8 cellular contexts compared by ENCODE assay signal in genomic region chr16:27154573-27155521, GRCh38. TPM values are rescaled to one million over a fixed set of nuclear protein-coding genes. Genes with fewer than 3 reads are reported as not detected.
DNase-seq lines count a peak whose midpoint lies in the region; ATAC-seq and TF ChIP-seq lines count a peak whose summit lies in the region.

No MANE protein-coding gene starts in this region.

- ATAC-seq in activated CD8-positive, alpha-beta T cell treated with anti-CD3 and anti-CD28 coated beads for 36 hours = peak; percentile 97

- no peaks in the 10 kb centered on the region for H3K36me3 Mint-ChIP-seq in activated CD8-positive, alpha-beta T cell treated with anti-CD3 and anti-CD28 coated beads for 36 hours (ENCODE audit: low read depth)
- no peaks in the 10 kb centered on the region for H3K36me3 Mint-ChIP-seq in endodermal cell (ENCODE audit: low read depth)

- H3K9me3 ChIP-seq in endodermal cell (ENCODE audit: control insufficient read depth, low read length) = no peaks in the 10 kb centered on the region

- no peaks in the 10 kb centered on the region for H3K27me3 ChIP-seq in endodermal cell (ENCODE audit: control insufficient read depth, insufficient read depth, low read length, poor library complexity, severe bottlenecking)

- WGBS in endodermal cell (ENCODE audit: insufficient coverage in 1 of 2, insufficient read length in 1 of 2), 2 experiments = 31 to 51% methylated on average over 13 to 25 of the region's 25 CpGs

- peaks cover 10% of the 10 kb centered on the region for H3K4me1 Mint-ChIP-seq in activated CD8-positive, alpha-beta T cell treated with anti-CD3 and anti-CD28 coated beads for 36 hours (ENCODE audit: low read depth)
- H3K4me1 Mint-ChIP-seq in endodermal cell = peaks cover 5% of the 10 kb centered on the region

- no peaks in the 10 kb centered on the region for H3K27me3 Mint-ChIP-seq in activated CD8-positive, alpha-beta T cell treated with anti-CD3 and anti-CD28 coated beads for 36 hours
- peaks cover 2% of the 10 kb centered on the region for H3K27me3 Mint-ChIP-seq in endodermal cell (ENCODE audit: insufficient read depth)

- H3K27ac Mint-ChIP-seq in activated CD8-positive, alpha-beta T cell treated with anti-CD3 and anti-CD28 coated beads for 36 hours = no peak overlapping the region
- H3K27ac Mint-ChIP-seq in endodermal cell = no peak overlapping the region

- no peaks in the 10 kb centered on the region for H3K36me3 ChIP-seq in endodermal cell (ENCODE audit: control insufficient read depth, insufficient read depth, low read length)

- intact Hi-C loops in activated CD8-positive, alpha-beta T cell treated with anti-CD3 and anti-CD28 coated beads for 36 hours (cut with micrococcal nuclease) = loop anchor here (2.0 kb wide), 1 partner anchor 302 kb away; no protein-coding TSS in a partner anchor

- H3K4me3 Mint-ChIP-seq in activated CD8-positive, alpha-beta T cell treated with anti-CD3 and anti-CD28 coated beads for 36 hours = no peak overlapping the region
- no peak overlapping the region for H3K4me3 Mint-ChIP-seq in endodermal cell

- POLR2A ChIA-PET in activated CD8-positive, alpha-beta T cell treated with anti-CD3 and anti-CD28 coated beads for 36 hours (lab: Charles Lee) = interaction anchor here (0.6 to 2.0 kb wide), 5 partner anchors 14 to 213 kb away, joined by 3 to 8 read pairs (median 3); no protein-coding TSS in a partner anchor

- H3K27ac ChIP-seq in endodermal cell (ENCODE audit: low read depth, low read length) = no peak overlapping the region

- peak; percentile 11 for DNase-seq in NCI-H345 (lab: John Stamatoyannopoulos, UW)
- DNase-seq in NCI-H345 treated with DMSO at 0.1 percent for 48 hours (lab: John Stamatoyannopoulos, UW; ENCODE audit: unreplicated experiment) = no peak
- DNase-seq in NCI-H2227 treated with DMSO at 0.1 percent for 48 hours (lab: John Stamatoyannopoulos, UW) = peak; percentile 6
- DNase-seq in activated CD8-positive, alpha-beta T cell treated with anti-CD3 and anti-CD28 coated beads for 36 hours = peak; percentile 81
- DNase-seq in endodermal cell = peak; percentile 91
- DNase-seq in midbrain (lab: John Stamatoyannopoulos, UW) = peak; percentile 45
- DNase-seq in stimulated activated CD8-positive, alpha-beta memory T cell treated with anti-CD3 and anti-CD28 coated beads, Interleukin-7, amount 100 ng/mL, for 24 hours (ENCODE audit: low read depth) = peak; percentile 61
- no peak for DNase-seq in GOT3 (lab: John Stamatoyannopoulos, UW)

- no peak overlapping the region for H3K4me3 ChIP-seq in endodermal cell (ENCODE audit: low read length)

- H3K9ac ChIP-seq in endodermal cell (ENCODE audit: extremely low read depth, low read length, poor library complexity, severe bottlenecking) = no peak overlapping the region

- no peaks in the 10 kb centered on the region for H3K4me1 ChIP-seq in endodermal cell (ENCODE audit: control insufficient read depth, insufficient read depth, low read length)

- TF ChIP-seq CTCF in activated CD8-positive, alpha-beta T cell treated with anti-CD3 and anti-CD28 coated beads for 36 hours (IDR thresholded peaks at IDR 0.05) = peak; percentile 99
- peak; percentile 98 for TF ChIP-seq CTCF in endodermal cell (conservative IDR thresholded peaks at IDR 0.05)

- CTCF ChIA-PET in activated CD8-positive, alpha-beta T cell treated with anti-CD3 and anti-CD28 coated beads for 36 hours (lab: Charles Lee) = interaction anchor here (0.6 to 4.8 kb wide), 27 partner anchors 8 to 307 kb away, joined by 3 to 44 read pairs (median 3); no protein-coding TSS in a partner anchor

- no peaks in the 10 kb centered on the region for H3K9me3 Mint-ChIP-seq in activated CD8-positive, alpha-beta T cell treated with anti-CD3 and anti-CD28 coated beads for 36 hours
- peaks cover 4% of the 10 kb centered on the region for H3K9me3 Mint-ChIP-seq in endodermal cell

RNA-seq across cellular contexts. Expression of gene KDM8, which starts 48.5 kb away (rescaled TPM):
- total RNA-seq in activated CD8-positive, alpha-beta T cell treated with anti-CD3 and anti-CD28 coated beads for 36 hours = 10 to 100 TPM; 10.9 to 12.7 TPM
- 10 to 100 TPM; 11.0 to 12.1 TPM for total RNA-seq in endodermal cell
- polyA plus RNA-seq in endodermal cell (2013, experiment 1 of 2) = 9.1 TPM
- polyA plus RNA-seq in endodermal cell (2013, experiment 2 of 2) = 6.2 TPM

Comparison
In these comparisons a context has a peak if more than half of its experiments do, and no peak if none do; other contexts are left out.
1. DNase-seq: peak in NCI-H345 (single experiment), NCI-H2227 treated with DMSO at 0.1 percent for 48 hours (single experiment), activated CD8-positive, alpha-beta T cell treated with anti-CD3 and anti-CD28 coated beads for 36 hours (single experiment), endodermal cell (single experiment), midbrain (single experiment) and stimulated activated CD8-positive, alpha-beta memory T cell treated with anti-CD3 and anti-CD28 coated beads, Interleukin-7, amount 100 ng/mL, for 24 hours (single experiment); none in NCI-H345 treated with DMSO at 0.1 percent for 48 hours (single experiment) and GOT3 (single experiment).